Comparison of ENCODE assay signal across 1 cellular context in the genomic region with DNA sequence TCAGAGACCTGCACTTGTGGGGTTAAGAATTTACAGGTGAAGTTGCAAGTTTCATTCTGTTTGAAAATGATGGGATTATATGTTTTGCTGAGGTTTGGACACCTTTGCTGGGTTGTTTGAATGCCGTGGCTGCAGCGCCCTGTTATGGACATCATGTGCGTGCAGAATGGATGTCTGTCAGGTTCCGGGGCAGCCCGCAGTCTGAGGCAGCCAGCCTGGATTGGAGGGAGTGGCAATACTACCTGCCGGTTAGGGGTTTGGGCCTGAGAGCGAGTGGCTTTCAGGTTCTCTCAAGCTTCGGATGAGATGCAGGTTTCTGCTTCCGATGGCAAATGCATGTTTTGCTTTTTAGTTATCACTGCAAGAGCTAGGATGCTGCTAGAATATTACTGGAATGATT.
TF ChIP-seq lines count a peak whose summit lies in the region.

No MANE protein-coding gene starts in this region.

TF ChIP-seq in GM12878, 131 proteins besides CTCF, POLR2A, EP300 and RAD21 (continued from another document):
- TF ChIP-seq, protein P1, sequence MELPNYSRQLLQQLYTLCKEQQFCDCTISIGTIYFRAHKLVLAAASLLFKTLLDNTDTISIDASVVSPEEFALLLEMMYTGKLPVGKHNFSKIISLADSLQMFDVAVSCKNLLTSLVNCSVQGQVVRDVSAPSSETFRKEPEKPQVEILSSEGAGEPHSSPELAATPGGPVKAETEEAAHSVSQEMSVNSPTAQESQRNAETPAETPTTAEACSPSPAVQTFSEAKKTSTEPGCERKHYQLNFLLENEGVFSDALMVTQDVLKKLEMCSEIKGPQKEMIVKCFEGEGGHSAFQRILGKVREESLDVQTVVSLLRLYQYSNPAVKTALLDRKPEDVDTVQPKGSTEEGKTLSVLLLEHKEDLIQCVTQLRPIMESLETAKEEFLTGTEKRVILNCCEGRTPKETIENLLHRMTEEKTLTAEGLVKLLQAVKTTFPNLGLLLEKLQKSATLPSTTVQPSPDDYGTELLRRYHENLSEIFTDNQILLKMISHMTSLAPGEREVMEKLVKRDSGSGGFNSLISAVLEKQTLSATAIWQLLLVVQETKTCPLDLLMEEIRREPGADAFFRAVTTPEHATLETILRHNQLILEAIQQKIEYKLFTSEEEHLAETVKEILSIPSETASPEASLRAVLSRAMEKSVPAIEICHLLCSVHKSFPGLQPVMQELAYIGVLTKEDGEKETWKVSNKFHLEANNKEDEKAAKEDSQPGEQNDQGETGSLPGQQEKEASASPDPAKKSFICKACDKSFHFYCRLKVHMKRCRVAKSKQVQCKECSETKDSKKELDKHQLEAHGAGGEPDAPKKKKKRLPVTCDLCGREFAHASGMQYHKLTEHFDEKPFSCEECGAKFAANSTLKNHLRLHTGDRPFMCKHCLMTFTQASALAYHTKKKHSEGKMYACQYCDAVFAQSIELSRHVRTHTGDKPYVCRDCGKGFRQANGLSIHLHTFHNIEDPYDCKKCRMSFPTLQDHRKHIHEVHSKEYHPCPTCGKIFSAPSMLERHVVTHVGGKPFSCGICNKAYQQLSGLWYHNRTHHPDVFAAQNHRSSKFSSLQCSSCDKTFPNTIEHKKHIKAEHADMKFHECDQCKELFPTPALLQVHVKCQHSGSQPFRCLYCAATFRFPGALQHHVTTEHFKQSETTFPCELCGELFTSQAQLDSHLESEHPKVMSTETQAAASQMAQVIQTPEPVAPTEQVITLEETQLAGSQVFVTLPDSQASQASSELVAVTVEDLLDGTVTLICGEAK (IDR thresholded peaks at IDR 0.05; ENCODE audit: borderline replicate concordance), result no peak
- TF ChIP-seq WRNIP1 (IDR thresholded peaks at IDR 0.05; ENCODE audit: borderline replicate concordance, low read depth, low read length) (no peak), MEF2B (IDR thresholded peaks at IDR 0.05; ENCODE audit: partially characterized antibody, poor library complexity, severe bottlenecking) (no peak), NR2C2 (IDR thresholded peaks at IDR 0.05; ENCODE audit: borderline replicate concordance, control insufficient read depth, insufficient read length, low read depth) (no peak)
- TF ChIP-seq, protein P2, sequence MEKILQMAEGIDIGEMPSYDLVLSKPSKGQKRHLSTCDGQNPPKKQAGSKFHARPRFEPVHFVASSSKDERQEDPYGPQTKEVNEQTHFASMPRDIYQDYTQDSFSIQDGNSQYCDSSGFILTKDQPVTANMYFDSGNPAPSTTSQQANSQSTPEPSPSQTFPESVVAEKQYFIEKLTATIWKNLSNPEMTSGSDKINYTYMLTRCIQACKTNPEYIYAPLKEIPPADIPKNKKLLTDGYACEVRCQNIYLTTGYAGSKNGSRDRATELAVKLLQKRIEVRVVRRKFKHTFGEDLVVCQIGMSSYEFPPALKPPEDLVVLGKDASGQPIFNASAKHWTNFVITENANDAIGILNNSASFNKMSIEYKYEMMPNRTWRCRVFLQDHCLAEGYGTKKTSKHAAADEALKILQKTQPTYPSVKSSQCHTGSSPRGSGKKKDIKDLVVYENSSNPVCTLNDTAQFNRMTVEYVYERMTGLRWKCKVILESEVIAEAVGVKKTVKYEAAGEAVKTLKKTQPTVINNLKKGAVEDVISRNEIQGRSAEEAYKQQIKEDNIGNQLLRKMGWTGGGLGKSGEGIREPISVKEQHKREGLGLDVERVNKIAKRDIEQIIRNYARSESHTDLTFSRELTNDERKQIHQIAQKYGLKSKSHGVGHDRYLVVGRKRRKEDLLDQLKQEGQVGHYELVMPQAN (conservative IDR thresholded peaks at IDR 0.05), result no peak; the same call in 1 of the 2 replicates
- TF ChIP-seq, protein P3, sequence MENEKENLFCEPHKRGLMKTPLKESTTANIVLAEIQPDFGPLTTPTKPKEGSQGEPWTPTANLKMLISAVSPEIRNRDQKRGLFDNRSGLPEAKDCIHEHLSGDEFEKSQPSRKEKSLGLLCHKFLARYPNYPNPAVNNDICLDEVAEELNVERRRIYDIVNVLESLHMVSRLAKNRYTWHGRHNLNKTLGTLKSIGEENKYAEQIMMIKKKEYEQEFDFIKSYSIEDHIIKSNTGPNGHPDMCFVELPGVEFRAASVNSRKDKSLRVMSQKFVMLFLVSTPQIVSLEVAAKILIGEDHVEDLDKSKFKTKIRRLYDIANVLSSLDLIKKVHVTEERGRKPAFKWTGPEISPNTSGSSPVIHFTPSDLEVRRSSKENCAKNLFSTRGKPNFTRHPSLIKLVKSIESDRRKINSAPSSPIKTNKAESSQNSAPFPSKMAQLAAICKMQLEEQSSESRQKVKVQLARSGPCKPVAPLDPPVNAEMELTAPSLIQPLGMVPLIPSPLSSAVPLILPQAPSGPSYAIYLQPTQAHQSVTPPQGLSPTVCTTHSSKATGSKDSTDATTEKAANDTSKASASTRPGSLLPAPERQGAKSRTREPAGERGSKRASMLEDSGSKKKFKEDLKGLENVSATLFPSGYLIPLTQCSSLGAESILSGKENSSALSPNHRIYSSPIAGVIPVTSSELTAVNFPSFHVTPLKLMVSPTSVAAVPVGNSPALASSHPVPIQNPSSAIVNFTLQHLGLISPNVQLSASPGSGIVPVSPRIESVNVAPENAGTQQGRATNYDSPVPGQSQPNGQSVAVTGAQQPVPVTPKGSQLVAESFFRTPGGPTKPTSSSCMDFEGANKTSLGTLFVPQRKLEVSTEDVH (IDR thresholded peaks at IDR 0.05; ENCODE audit: low read depth, partially characterized antibody), result no peak
